36 cellular contexts compared by ENCODE assay signal in genomic region chr6:162683135-162683534, GRCh38. TPM values are rescaled to one million over a fixed set of nuclear protein-coding genes. Genes with fewer than 3 reads are reported as not detected.
"Had no signal": no experiment of that assay in that cellular context is flagged by ENCODE, and none has a peak within 500 bp of the region (broad histone marks: within the 10 kb centered on the region; RNA-seq: fewer than 3 reads in every experiment).

No MANE protein-coding gene starts in this region.

- H3K9me3 ChIP-seq: ascending aorta, MG63, Peyer's patch had no signal

- H3K27me3 ChIP-seq: ascending aorta, MG63, Peyer's patch had no signal

- H3K27ac ChIP-seq: ascending aorta, Peyer's patch, SK-N-MC had no signal

- H3K4me3 ChIP-seq: ascending aorta, MG63, Peyer's patch, SK-N-MC had no signal

- DNase-seq: activated CD4-positive, alpha-beta T cell treated with anti-CD3 and anti-CD28 coated beads, Interleukin-2, amount 10 ng/mL, durations not matched to agents 24 days and 14 days; activated CD4-positive, alpha-beta T cell treated with anti-CD3 and anti-CD28 coated beads, Interleukin-2, amount 50 U/mL, for 4 hours; activated CD8-positive, alpha-beta T cell treated with anti-CD3 and anti-CD28 coated beads for 36 hours; activated effector memory CD4-positive, alpha-beta T cell treated with anti-CD3 and anti-CD28 coated beads, Interleukin-2, amount 50 U/mL, for 16 hours; activated naive CD4-positive, alpha-beta T cell; activated naive CD4-positive, alpha-beta T cell treated with anti-CD3 and anti-CD28 coated beads, Interleukin-2, amount 50 U/mL, for 16 hours; activated naive CD8-positive, alpha-beta T cell treated with anti-CD3 and anti-CD28 coated beads, Interleukin-2, amount 10 ng/mL, durations not matched to agents 7 days and 5 days; activated T-cell treated with anti-CD3 and anti-CD28 coated beads, Interleukin-2, amount 50 U/mL, for 1 hour; activated T-cell treated with anti-CD3 and anti-CD28 coated beads, Interleukin-2, amount 50 U/mL, for 72 hours; amygdala; caudate nucleus; Kasumi-1; KG1; MG63; NCI-H1048; NCI-H1105 treated with DMSO at 0.1 percent for 48 hours; NCI-H1436; NCI-H1694; NCI-H1930; NCI-H2081 treated with DMSO at 0.1 percent for 48 hours; NCI-H345; NCI-H510A; NCI-H526; NCI-H748 treated with DMSO at 0.1 percent for 48 hours; NK-92 treated with Interleukin-12 subunit alpha and Interleukin-12 subunit beta, amount 100 ng/mL, for 24 hours; Peyer's patch; RPMI8226; T1000 had no signal

- FAIRE-seq: TTC549 had no signal

- H3K36me3 ChIP-seq: ascending aorta, MG63, Peyer's patch had no signal

- ATAC-seq: activated CD8-positive, alpha-beta T cell treated with anti-CD3 and anti-CD28 coated beads for 36 hours; activated T-cell treated with anti-CD3 and anti-CD28 coated beads, Interleukin-2, amount 50 U/mL, for 72 hours; activated T-helper 17 cell treated with anti-CD3 and anti-CD28 coated beads, Interleukin-2, amount 50 U/mL, for 72 hours; PC-3 had no signal

- H3K27ac Mint-ChIP-seq: activated CD4-positive, alpha-beta T cell treated with anti-CD3 and anti-CD28 coated beads, Interleukin-2, amount 10 ng/mL, durations not matched to agents 24 days and 14 days; activated CD8-positive, alpha-beta T cell treated with anti-CD3 and anti-CD28 coated beads for 36 hours; activated naive CD8-positive, alpha-beta T cell treated with anti-CD3 and anti-CD28 coated beads, Interleukin-2, amount 10 ng/mL, durations not matched to agents 7 days and 5 days; activated T-cell treated with anti-CD3 and anti-CD28 coated beads, Interleukin-2, amount 50 U/mL, for 72 hours; activated T-helper 17 cell treated with anti-CD3 and anti-CD28 coated beads, Interleukin-2, amount 50 U/mL, for 72 hours had no signal

- H3K36me3 Mint-ChIP-seq: activated naive CD8-positive, alpha-beta T cell treated with anti-CD3 and anti-CD28 coated beads, Interleukin-2, amount 10 ng/mL, durations not matched to agents 7 days and 5 days had no signal

RNA-seq across cellular contexts. Expression of gene PRKN, which starts 44.4 kb away (rescaled TPM):
- total RNA-seq: activated CD4-positive, alpha-beta T cell treated with anti-CD3 and anti-CD28 coated beads, Interleukin-2, amount 10 ng/mL, durations not matched to agents 24 days and 14 days; activated CD8-positive, alpha-beta memory T cell treated with anti-CD3 and anti-CD28 coated beads for 36 hours; PC-3; T-helper 1 cell treated with Interleukin-12 subunit alpha and Interleukin-12 subunit beta and Interleukin-4 antibody, amounts not matched to agents 30 ng/mL and 1 ng/mL, for 36 hours had no signal

RNA-seq across cellular contexts. Expression of gene PACRG, which starts 44.6 kb away (rescaled TPM):
- total RNA-seq: activated CD4-positive, alpha-beta T cell treated with anti-CD3 and anti-CD28 coated beads, Interleukin-2, amount 10 ng/mL, durations not matched to agents 24 days and 14 days; activated CD8-positive, alpha-beta memory T cell treated with anti-CD3 and anti-CD28 coated beads for 36 hours; activated CD8-positive, alpha-beta T cell treated with anti-CD3 and anti-CD28 coated beads for 36 hours; activated T-cell treated with anti-CD3 and anti-CD28 coated beads, Interleukin-2, amount 50 U/mL, for 72 hours; activated T-helper 17 cell treated with anti-CD3 and anti-CD28 coated beads, Interleukin-2, amount 50 U/mL, for 72 hours; ascending aorta; PC-3; T-helper 1 cell treated with Interleukin-12 subunit alpha and Interleukin-12 subunit beta and Interleukin-4 antibody, amounts not matched to agents 30 ng/mL and 1 ng/mL, for 36 hours; T-helper 2 cell treated with Interferon-gamma antibody and Interleukin-4, amounts not matched to agents 100 ng/mL and 5 ng/mL, for 36 hours had no signal
